In the genomic region with DNA sequence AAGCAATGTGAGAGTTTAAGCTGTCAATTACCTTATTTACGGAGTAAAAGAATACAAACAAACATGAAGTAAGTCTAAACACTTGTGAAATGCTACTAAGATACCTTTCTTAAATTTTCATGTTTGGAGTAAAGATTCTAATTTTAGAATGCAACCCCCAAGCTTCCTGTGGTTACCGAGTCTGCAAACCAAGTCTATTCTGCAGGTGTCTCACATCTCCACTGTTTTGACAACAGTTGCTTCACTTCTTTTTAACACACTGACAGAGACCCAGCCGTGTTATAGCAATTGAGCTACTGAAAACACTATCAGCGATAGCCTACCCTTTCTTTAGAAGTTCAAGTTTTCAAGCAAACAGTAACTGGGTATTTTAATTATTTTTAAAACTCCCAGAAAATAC, we compare ENCODE assay signal across 11 cellular contexts.
DNase-seq lines count a peak whose midpoint lies in the region; ATAC-seq and TF ChIP-seq lines count a peak whose summit lies in the region.
"Had no signal": no experiment of that assay in that cellular context is flagged by ENCODE, and none has a peak within 500 bp of the region (broad histone marks: within the 10 kb centered on the region; RNA-seq: fewer than 3 reads in every experiment).

No MANE protein-coding gene starts in this region.

- in situ Hi-C loops in GM13976 (cut with MboI; ENCODE audit: low sequenced_read_pairs, unreplicated experiment): no loop called here

- TF ChIP-seq CTCF in GM13976 (IDR thresholded peaks at IDR 0.05; ENCODE audit: borderline replicate concordance, control extremely low read depth, extremely low read depth, insufficient read depth, missing control alignments): no peak
- TF ChIP-seq CTCF in body of pancreas (IDR thresholded peaks at IDR 0.05): no peak

- H3K9me3 ChIP-seq in body of pancreas: no peaks in the 10 kb centered on the region
- H3K9me3 ChIP-seq: vagina had no signal

- ATAC-seq in GM19395 (IDR thresholded peaks at IDR 0.05; ENCODE audit: unreplicated experiment): peak; percentile 96
- ATAC-seq in HG02938 (IDR thresholded peaks at IDR 0.05; ENCODE audit: unreplicated experiment): peak; percentile 96
- no peak for ATAC-seq in body of pancreas
- ATAC-seq in activated CD4-positive, alpha-beta T cell treated with anti-CD3 and anti-CD28 coated beads for 36 hours: no peak

- POLR2A ChIA-PET in activated CD4-positive, alpha-beta T cell treated with anti-CD3 and anti-CD28 coated beads for 36 hours (lab: Charles Lee): interaction anchor here (0.6 kb wide), 1 partner anchor 25 kb away, joined by 3 read pairs; no protein-coding TSS in a partner anchor

- no peaks in the 10 kb centered on the region for H3K4me1 Mint-ChIP-seq in activated CD4-positive, alpha-beta T cell treated with anti-CD3 and anti-CD28 coated beads for 36 hours

- H3K36me3 ChIP-seq in body of pancreas (replicated peaks in 1 of 2; ENCODE audit: insufficient read depth in 1 of 2, low read depth in 2 of 2): no peaks in the 10 kb centered on the region
- H3K36me3 ChIP-seq: neural progenitor cell, vagina had no signal

- TF ChIP-seq POLR2A in body of pancreas (IDR thresholded peaks at IDR 0.05): no peak

- no peak overlapping the region for H3K27ac Mint-ChIP-seq in activated CD4-positive, alpha-beta T cell treated with anti-CD3 and anti-CD28 coated beads for 36 hours
- H3K27ac Mint-ChIP-seq: neural progenitor cell had no signal

- no peak overlapping the region for H3K4me3 Mint-ChIP-seq in activated CD4-positive, alpha-beta T cell treated with anti-CD3 and anti-CD28 coated beads for 36 hours
- H3K4me3 Mint-ChIP-seq: neural progenitor cell had no signal

- no peak overlapping the region for H3K4me3 ChIP-seq in body of pancreas
- H3K4me3 ChIP-seq: neural progenitor cell, vagina had no signal

- H3K36me3 Mint-ChIP-seq in activated CD4-positive, alpha-beta T cell treated with anti-CD3 and anti-CD28 coated beads for 36 hours (ENCODE audit: low read depth): no peaks in the 10 kb centered on the region
- H3K36me3 Mint-ChIP-seq: neural progenitor cell had no signal

- 51 to 57% methylated on average over 4 of the region's 4 CpGs for WGBS in body of pancreas, 2 donors

- intact Hi-C loops in body of pancreas (cut with DNase I): no loop called here
- intact Hi-C loops in activated CD4-positive, alpha-beta T cell treated with anti-CD3 and anti-CD28 coated beads for 36 hours (cut with DNase I, micrococcal nuclease): no loop called here

- CTCF ChIA-PET in activated CD4-positive, alpha-beta T cell treated with anti-CD3 and anti-CD28 coated beads for 36 hours (lab: Charles Lee): no interaction called here

- DNase-seq in GM13976 (ENCODE audit: low spot score): peak; percentile 1
- peak; percentile 30 for DNase-seq in NCI-H1417 treated with DMSO at 0.1 percent for 48 hours (lab: John Stamatoyannopoulos, UW)
- DNase-seq in epidermal melanocyte (ENCODE audit: insufficient read length, low spot score): no peak
- no peak for DNase-seq in body of pancreas
- DNase-seq in activated CD4-positive, alpha-beta T cell treated with anti-CD3 and anti-CD28 coated beads for 36 hours: no peak
- no peak for DNase-seq in stimulated activated CD4-positive, alpha-beta T cell treated with anti-CD3 and anti-CD28 coated beads, Interleukin-12 subunit alpha, Interleukin-12 subunit beta, amount 100 ng/mL, for 4 hours
- DNase-seq: activated gamma-delta T cell had no signal

- H3K9me3 Mint-ChIP-seq in activated CD4-positive, alpha-beta T cell treated with anti-CD3 and anti-CD28 coated beads for 36 hours (ENCODE audit: low read depth): no peaks in the 10 kb centered on the region
- H3K9me3 Mint-ChIP-seq: neural progenitor cell had no signal

- H3K27me3 Mint-ChIP-seq in activated CD4-positive, alpha-beta T cell treated with anti-CD3 and anti-CD28 coated beads for 36 hours: no peaks in the 10 kb centered on the region

- H3K27me3 ChIP-seq in body of pancreas: no peaks in the 10 kb centered on the region
- H3K27me3 ChIP-seq: neural progenitor cell, vagina had no signal

- H3K4me1 ChIP-seq in body of pancreas: no peaks in the 10 kb centered on the region
- H3K4me1 ChIP-seq: neural progenitor cell had no signal

- H3K27ac ChIP-seq in body of pancreas: no peak overlapping the region
- H3K27ac ChIP-seq: neural progenitor cell, vagina had no signal

Comparison
In these comparisons a context has a peak if more than half of its experiments do, and no peak if none do; other contexts are left out.
1. DNase-seq: peak in GM13976 (single experiment) and NCI-H1417 treated with DMSO at 0.1 percent for 48 hours (single experiment); none in epidermal melanocyte (single experiment), body of pancreas (0 of 4), activated CD4-positive, alpha-beta T cell treated with anti-CD3 and anti-CD28 coated beads for 36 hours (single experiment) and stimulated activated CD4-positive, alpha-beta T cell treated with anti-CD3 and anti-CD28 coated beads, Interleukin-12 subunit alpha, Interleukin-12 subunit beta, amount 100 ng/mL, for 4 hours (single experiment).
2. ATAC-seq: peak in GM19395 (single experiment) and HG02938 (single experiment); none in body of pancreas (single experiment) and activated CD4-positive, alpha-beta T cell treated with anti-CD3 and anti-CD28 coated beads for 36 hours (single experiment).